ENCODE assay signal across 10 cellular contexts in the genomic region with DNA sequence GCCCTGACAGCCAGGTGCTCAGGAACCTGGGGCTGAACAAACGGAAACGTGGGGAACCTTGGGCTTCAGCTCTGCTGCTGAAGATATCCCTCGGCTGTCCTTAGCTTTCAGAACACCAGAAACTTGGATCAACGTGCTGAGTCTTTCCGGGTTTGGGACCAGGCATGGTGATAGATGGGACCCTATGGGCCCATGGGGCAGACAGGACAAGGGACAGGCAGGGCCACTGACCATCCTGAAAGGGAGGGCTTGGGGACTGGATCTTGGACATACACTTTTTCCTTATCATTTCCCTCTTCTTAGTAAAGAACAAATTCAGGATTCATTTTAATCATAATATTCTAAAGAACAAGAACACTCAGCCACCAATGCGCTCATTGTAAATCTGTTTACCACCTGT. TPM values are rescaled to one million over a fixed set of nuclear protein-coding genes. Genes with fewer than 3 reads are reported as not detected.
A peak's percentile ranks its signal among the peaks of the same experiment; 100 is the strongest.
DNase-seq lines count a peak whose midpoint lies in the region; ATAC-seq, FAIRE-seq and TF ChIP-seq lines count a peak whose summit lies in the region.
"Had no signal": no experiment of that assay in that cellular context is flagged by ENCODE, and none has a peak within 500 bp of the region (broad histone marks: within the 10 kb centered on the region; RNA-seq: fewer than 3 reads in every experiment).

No MANE protein-coding gene starts in this region.

- FAIRE-seq in pancreas (lab: Jason Lieb, UNC): no peak

- H3K36me3 ChIP-seq in heart left ventricle: peaks cover 0 to 99% (median 82%) of the 10 kb centered on the region in 9 donors
- peaks cover 35% of the 10 kb centered on the region for H3K36me3 ChIP-seq in WERI-Rb-1
- peaks cover 0 to 42% (median 18%) of the 10 kb centered on the region in 4 donors for H3K36me3 ChIP-seq in right lobe of liver
- H3K36me3 ChIP-seq in sigmoid colon: peaks cover 39 to 89% (median 53%) of the 10 kb centered on the region in 4 donors
- H3K36me3 ChIP-seq in pancreas: peaks cover 5 to 84% (median 30%) of the 10 kb centered on the region in 3 donors

- H3K4me1 ChIP-seq in heart left ventricle: peaks cover 0 to 10% (median 2%) of the 10 kb centered on the region in 12 donors
- H3K4me1 ChIP-seq in right lobe of liver: peaks cover 0 to 7% (median 0%) of the 10 kb centered on the region in 4 donors
- peaks cover 0 to 8% (median 5%) of the 10 kb centered on the region in 4 donors for H3K4me1 ChIP-seq in sigmoid colon
- peaks cover 0 to 6% (median 5%) of the 10 kb centered on the region in 3 donors for H3K4me1 ChIP-seq in pancreas

- TF ChIP-seq EP300 in sigmoid colon (IDR thresholded peaks at IDR 0.05): no peak

- no peaks in the 10 kb centered on the region for H3K27me3 Mint-ChIP-seq in osteocyte (ENCODE audit: unreplicated experiment)

- no peak overlapping the region for H3K4me3 ChIP-seq in heart left ventricle
- H3K4me3 ChIP-seq in WERI-Rb-1 (ENCODE audit: low read depth, low read length): no peak overlapping the region
- H3K4me3 ChIP-seq in right lobe of liver: no peak overlapping the region
- no peak overlapping the region for H3K4me3 ChIP-seq in sigmoid colon
- no peak overlapping the region for H3K4me3 ChIP-seq in pancreas
- H3K4me3 ChIP-seq: SJCRH30 had no signal

- intact Hi-C loops in left cardiac atrium (cut with DNase I) (no loop called here), heart left ventricle (cut with DNase I) (loop anchor here in 2 of 10 donors (5.0 to 10.0 kb wide), 2 partner anchors 101 to 399 kb away; a partner anchor contains a TSS), right lobe of liver (cut with DNase I) (loop anchor here in 1 of 2 donors (5.0 kb wide), 1 partner anchor 81 kb away; no protein-coding TSS in a partner anchor), sigmoid colon (cut with DNase I) (no loop called here), pancreas (cut with DNase I) (loop anchor here in 1 of 3 donors (5.0 kb wide), 1 partner anchor 399 kb away; a partner anchor contains a TSS)

- no peak overlapping the region for H3K4me3 Mint-ChIP-seq in osteocyte (ENCODE audit: unreplicated experiment)

- no peak overlapping the region for H3K27ac ChIP-seq in heart left ventricle
- H3K27ac ChIP-seq in WERI-Rb-1: peak overlapping the region; percentile 87
- H3K27ac ChIP-seq in right lobe of liver: no peak overlapping the region
- H3K27ac ChIP-seq in sigmoid colon: no peak overlapping the region
- no peak overlapping the region for H3K27ac ChIP-seq in pancreas
- H3K27ac ChIP-seq: C4-2B, SJCRH30 had no signal

- DNase-seq in left cardiac atrium: peak; percentile 1
- DNase-seq in heart left ventricle: no peak
- no peak for DNase-seq in WERI-Rb-1
- peak in 2 of 3 donors; percentile 7 to 14 for DNase-seq in right lobe of liver
- DNase-seq in sigmoid colon: peak; percentile 52
- DNase-seq in osteocyte (ENCODE audit: extremely low spot score, unreplicated experiment): no peak
- DNase-seq in pancreas: no peak
- no peak for DNase-seq in GM20000 (ENCODE audit: low spot score)

- TF ChIP-seq POLR2A in heart left ventricle (IDR thresholded peaks at IDR 0.05) (no peak), right lobe of liver (IDR thresholded peaks at IDR 0.05) (no peak), sigmoid colon (IDR thresholded peaks at IDR 0.05) (no peak)

- H3K9me3 ChIP-seq in heart left ventricle: no peaks in the 10 kb centered on the region
- no peaks in the 10 kb centered on the region for H3K9me3 ChIP-seq in WERI-Rb-1 (ENCODE audit: severe bottlenecking)
- H3K9me3 ChIP-seq in right lobe of liver: no peaks in the 10 kb centered on the region
- no peaks in the 10 kb centered on the region for H3K9me3 ChIP-seq in sigmoid colon
- no peaks in the 10 kb centered on the region for H3K9me3 ChIP-seq in pancreas
- H3K9me3 ChIP-seq: SJCRH30 had no signal

- no peaks in the 10 kb centered on the region for H3K4me1 Mint-ChIP-seq in osteocyte (ENCODE audit: unreplicated experiment)

- no peaks in the 10 kb centered on the region for H3K9me3 Mint-ChIP-seq in osteocyte (ENCODE audit: unreplicated experiment)

- TF ChIP-seq CTCF in heart left ventricle (IDR thresholded peaks at IDR 0.05) (no peak), WERI-Rb-1 (IDR thresholded peaks at IDR 0.05; ENCODE audit: low read depth, low read length) (no peak), right lobe of liver (IDR thresholded peaks at IDR 0.05) (no peak), sigmoid colon (IDR thresholded peaks at IDR 0.05) (no peak), osteocyte (IDR thresholded peaks at IDR 0.05) (no peak), pancreas (IDR thresholded peaks at IDR 0.05) (no peak), GM20000 (IDR thresholded peaks at IDR 0.05; ENCODE audit: extremely low read depth, missing control alignments) (no peak)

- peaks cover 10% of the 10 kb centered on the region for H3K36me3 Mint-ChIP-seq in osteocyte (ENCODE audit: unreplicated experiment)

- 90 to 98% (median 93%) methylated on average over 6 of the region's 6 CpGs for whole genome bisulfite sequencing in heart left ventricle, 4 donors
- 81% methylated on average over 5 of the region's 6 CpGs for WGBS in right lobe of liver (ENCODE audit: insufficient coverage, low coverage, low lambda C conversion rate, missing lambda C conversion rate)
- 91 to 95% methylated on average over 6 of the region's 6 CpGs for WGBS in sigmoid colon, 2 donors
- 69 to 73% methylated on average over 6 of the region's 6 CpGs for WGBS in pancreas, 2 donors

- no peak overlapping the region for H3K27ac Mint-ChIP-seq in osteocyte (ENCODE audit: unreplicated experiment)

- no peak for ATAC-seq in left cardiac atrium
- no peak for ATAC-seq in heart left ventricle
- ATAC-seq in right lobe of liver: no peak
- ATAC-seq in pancreas: no peak

- H3K27me3 ChIP-seq in heart left ventricle (no peaks in the 10 kb centered on the region), WERI-Rb-1 (ENCODE audit: insufficient read depth, low read depth, severe bottlenecking) (no peaks in the 10 kb centered on the region), right lobe of liver (no peaks in the 10 kb centered on the region), sigmoid colon (no peaks in the 10 kb centered on the region), pancreas (no peaks in the 10 kb centered on the region)
- H3K27me3 ChIP-seq: SJCRH30 had no signal

RNA-seq across cellular contexts. Expression of a gene that starts 16.3 kb away (rescaled TPM):
- total RNA-seq in left cardiac atrium (1 to 10 TPM; 3.8 to 4.3 TPM), heart left ventricle (1 to 10 TPM in 8 of 9 donors, under 1 TPM in 1; 0.45 to 5.9 (median 2.5) TPM), right lobe of liver (1 to 10 TPM; 1.7 to 8.3 (median 3.8) TPM), sigmoid colon (10 to 100 TPM; 13.2 to 27.3 (median 18.1) TPM), osteocyte (6.2 and 6.5 TPM in 2 replicates), pancreas (10 to 100 TPM in 4 of 6 donors, 1 to 10 TPM in 2; 4.9 to 18.9 (median 16.0) TPM)
- polyA plus RNA-seq in heart left ventricle (1 to 10 TPM; 3.7 to 9.1 TPM), sigmoid colon (10 to 100 TPM; 40.7 to 59.2 (median 52.3) TPM), pancreas (10 to 100 TPM; 11.1 to 22.7 TPM)

RNA-seq across cellular contexts. Expression of a gene that starts 32.3 kb away (rescaled TPM):
- total RNA-seq in left cardiac atrium (1 to 10 TPM; 6.4 to 8.1 TPM), heart left ventricle (10 to 100 TPM in 2 of 9 donors, 1 to 10 TPM in 7; 1.6 to 17.1 (median 5.4) TPM), right lobe of liver (10 to 100 TPM in 1 of 6 experiments, 1 to 10 TPM in 5; 4.5 to 12.5 (median 6.1) TPM), sigmoid colon (10 to 100 TPM in 1 of 4 donors, 1 to 10 TPM in 3; 7.7 to 11.8 (median 9.2) TPM), osteocyte (3.7 and 5.7 TPM in 2 replicates), pancreas (10 to 100 TPM in 2 of 6 donors, 1 to 10 TPM in 4; 7.8 to 11.7 (median 9.3) TPM)
- polyA plus RNA-seq in heart left ventricle (1 to 10 TPM; 2.2 TPM), sigmoid colon (1 to 10 TPM; 3.7 to 7.1 (median 4.2) TPM), pancreas (10 to 100 TPM in 1 of 2 donors, 1 to 10 TPM in 1; 6.9 to 12.2 TPM)

RNA-seq across cellular contexts. Expression of a gene that starts 52.6 kb away (rescaled TPM):
- total RNA-seq in left cardiac atrium: 10 to 100 TPM; 23.4 to 27.9 TPM
- 10 to 100 TPM; 12.4 to 27.7 (median 23.4) TPM for total RNA-seq in heart left ventricle
- polyA plus RNA-seq in heart left ventricle: 10 to 100 TPM; 33.7 to 41.7 TPM
- 10 to 100 TPM in 5 of 6 experiments, 1 to 10 TPM in 1; 9.8 to 24.3 (median 16.8) TPM for total RNA-seq in right lobe of liver
- total RNA-seq in sigmoid colon: 10 to 100 TPM; 32.2 to 57.3 (median 45.3) TPM
- 10 to 100 TPM; 26.4 to 40.6 (median 28.0) TPM for polyA plus RNA-seq in sigmoid colon
- 34.1 and 37.2 TPM in 2 replicates for total RNA-seq in osteocyte
- 10 to 100 TPM; 14.0 to 25.5 (median 19.3) TPM for total RNA-seq in pancreas
- polyA plus RNA-seq in pancreas: 10 to 100 TPM; 62.8 to 91.6 TPM

Comparison
In these comparisons a context has a peak if more than half of its experiments do, and no peak if none do; other contexts are left out.
1. DNase-seq: peak in left cardiac atrium (single experiment), right lobe of liver (2 of 3) and sigmoid colon (single experiment); none in heart left ventricle (0 of 5), WERI-Rb-1 (single experiment), osteocyte (single experiment), pancreas (0 of 6) and GM20000 (single experiment).